In genomic region chr12:108855284-108856169, GRCh38 we compare ENCODE assay signal across 8 cellular contexts. TPM values are rescaled to one million over a fixed set of nuclear protein-coding genes. Genes with fewer than 3 reads are reported as not detected.
DNase-seq lines count a peak whose midpoint lies in the region; ATAC-seq and TF ChIP-seq lines count a peak whose summit lies in the region.

No MANE protein-coding gene starts in this region.

- TF ChIP-seq CTCF in CD14-positive monocyte (IDR thresholded peaks at IDR 0.05) (no peak), chondrocyte (IDR thresholded peaks at IDR 0.05) (peak; percentile 27), nephron (IDR thresholded peaks at IDR 0.05; ENCODE audit: unreplicated experiment in 3 of 3) (no peak)

- intact Hi-C loops in CD14-positive monocyte (cut with micrococcal nuclease) = loop anchor here (5.0 to 10.0 kb wide), 6 partner anchors 33 to 992 kb away; partner anchors contain the start of genes ALKBH2 (in 1 of the 2), CORO1C (in 1 of the 2), ISCU (in 1 of the 2) and SART3 (in 1 of the 2)

- H3K27me3 ChIP-seq in SJCRH30 = no peaks in the 10 kb centered on the region

- H3K27me3 Mint-ChIP-seq in CD14-positive monocyte (ENCODE audit: low read depth in 3 of 3) (peaks cover 0 to 2% (median 0%) of the 10 kb centered on the region in 3 donors), chondrocyte (ENCODE audit: low read depth) (no peaks in the 10 kb centered on the region), nephron (ENCODE audit: low read depth) (no peaks in the 10 kb centered on the region)

- H3K9me3 Mint-ChIP-seq in CD14-positive monocyte (no peaks in the 10 kb centered on the region), chondrocyte (ENCODE audit: low read depth) (peaks cover 3% of the 10 kb centered on the region), nephron (no peaks in the 10 kb centered on the region)

- H3K4me1 ChIP-seq in SJCRH30 = peaks cover 2% of the 10 kb centered on the region; the same call in 1 of the 2 replicates

- H3K36me3 ChIP-seq in SJCRH30 = peaks cover 5% of the 10 kb centered on the region; the same call in 1 of the 2 replicates

- peaks cover 43 to 49% of the 10 kb centered on the region in 2 donors for H3K36me3 Mint-ChIP-seq in CD14-positive monocyte
- H3K36me3 Mint-ChIP-seq in chondrocyte (ENCODE audit: low read depth) = peaks cover 28% of the 10 kb centered on the region
- peaks cover 37% of the 10 kb centered on the region for H3K36me3 Mint-ChIP-seq in nephron (ENCODE audit: low read depth)

- H3K4me3 Mint-ChIP-seq in CD14-positive monocyte (peak overlapping the region; percentile 97 to 100), chondrocyte (ENCODE audit: unreplicated experiment) (peak overlapping the region; percentile 98), nephron (peak overlapping the region; percentile 91 to 95 (median 94))

- H3K27ac ChIP-seq in SJCRH30 = no peak overlapping the region

- 0 out of 2 replicates have a peak, but pooled peaks cover 4% of the 10 kb centered on the region for H3K9me3 ChIP-seq in SJCRH30 (replicated peaks)

- H3K4me3 ChIP-seq in SJCRH30 = no peak overlapping the region

- ATAC-seq in GM18868 (IDR thresholded peaks at IDR 0.05; ENCODE audit: unreplicated experiment) = no peak

- DNase-seq in CD14-positive monocyte (ENCODE audit: low spot score) (no peak), NCI-H226 (peak; percentile 33), chondrocyte (ENCODE audit: low spot score) (no peak), NCI-H1105 (lab: John Stamatoyannopoulos, UW) (no peak), SJCRH30 (no peak), ureter (ENCODE audit: low spot score) (no peak)

- peak overlapping the region; percentile 95 to 99 (median 98) for H3K27ac Mint-ChIP-seq in CD14-positive monocyte
- H3K27ac Mint-ChIP-seq in chondrocyte (ENCODE audit: unreplicated experiment) = peak overlapping the region; percentile 99
- peak overlapping the region; percentile 89 to 95 (median 94) for H3K27ac Mint-ChIP-seq in nephron

- H3K4me1 Mint-ChIP-seq in CD14-positive monocyte (peaks cover 73% of the 10 kb centered on the region), chondrocyte (ENCODE audit: low read depth) (peaks cover 71% of the 10 kb centered on the region), nephron (peaks cover 61% of the 10 kb centered on the region)

RNA-seq across cellular contexts. Expression of gene SSH1, which starts 1.9 kb away (rescaled TPM):
- 1 to 10 TPM; 5.2 to 8.7 TPM for polyA plus RNA-seq in CD14-positive monocyte
- total RNA-seq in chondrocyte = 125 to 138 TPM (median 127 TPM) in 3 replicates
- total RNA-seq in SJCRH30 (2014; rRNA removed; shearing (Covaris generic)) = 12.1 and 12.3 TPM in 2 replicates
- total RNA-seq in ureter = 52.0 TPM

RNA-seq across cellular contexts. Expression of gene DAO, which starts 24.4 kb away (rescaled TPM):
- not detected for polyA plus RNA-seq in CD14-positive monocyte
- total RNA-seq in chondrocyte (not detected in 3 replicates), ureter (not detected)
- not detected in 2 replicates for total RNA-seq in SJCRH30 (2014; rRNA removed; shearing (Covaris generic))
